In genomic region chr2:134282638-134283400, GRCh38 we compare ENCODE assay signal across 10 cellular contexts. TPM values are rescaled to one million over a fixed set of nuclear protein-coding genes. Genes with fewer than 3 reads are reported as not detected.
DNase-seq lines count a peak whose midpoint lies in the region; ATAC-seq and TF ChIP-seq lines count a peak whose summit lies in the region.
"Had no signal": no experiment of that assay in that cellular context is flagged by ENCODE, and none has a peak within 500 bp of the region (broad histone marks: within the 10 kb centered on the region; RNA-seq: fewer than 3 reads in every experiment).

No MANE protein-coding gene starts in this region.

- TF ChIP-seq CTCF in body of pancreas (IDR thresholded peaks at IDR 0.05) = no peak
- TF ChIP-seq CTCF in WERI-Rb-1 (IDR thresholded peaks at IDR 0.05; ENCODE audit: low read depth, low read length) = no peak
- no peak for TF ChIP-seq CTCF in tibial nerve (IDR thresholded peaks at IDR 0.05)

- H3K36me3 Mint-ChIP-seq in memory B cell = peaks cover 17% of the 10 kb centered on the region

- 90 to 99% methylated on average over 4 of the region's 4 CpGs for WGBS in body of pancreas, 2 donors
- WGBS in tibial nerve, 2 donors = 83 to 94% methylated on average over 4 of the region's 4 CpGs

- H3K27ac Mint-ChIP-seq in memory B cell = peak overlapping the region; percentile 90

- H3K9me3 ChIP-seq in body of pancreas (no peaks in the 10 kb centered on the region), WERI-Rb-1 (ENCODE audit: severe bottlenecking) (no peaks in the 10 kb centered on the region), tibial nerve (no peaks in the 10 kb centered on the region)

- H3K36me3 ChIP-seq in body of pancreas (replicated peaks in 1 of 2; ENCODE audit: insufficient read depth in 1 of 2, low read depth in 2 of 2) (no peaks in the 10 kb centered on the region), WERI-Rb-1 (peaks cover 5% of the 10 kb centered on the region), tibial nerve (no peaks in the 10 kb centered on the region)

- H3K27ac ChIP-seq in body of pancreas = no peak overlapping the region
- no peak overlapping the region for H3K27ac ChIP-seq in WERI-Rb-1
- H3K27ac ChIP-seq in tibial nerve = no peak overlapping the region
- H3K27ac ChIP-seq: HL-60 had no signal

- peaks cover 8% of the 10 kb centered on the region for H3K4me1 ChIP-seq in body of pancreas
- peaks cover 0 to 19% (median 8%) of the 10 kb centered on the region in 4 donors for H3K4me1 ChIP-seq in tibial nerve

- no peak for TF ChIP-seq POLR2A in body of pancreas (IDR thresholded peaks at IDR 0.05)
- TF ChIP-seq POLR2A in tibial nerve (IDR thresholded peaks at IDR 0.05) = no peak

- peak; percentile 92 for DNase-seq in MV-4-11 (lab: John Stamatoyannopoulos, UW)
- DNase-seq in memory B cell (ENCODE audit: low spot score in 2 of 2) = no peak
- DNase-seq in body of pancreas = no peak
- DNase-seq in WERI-Rb-1 = no peak
- DNase-seq in tibial nerve (ENCODE audit: low spot score in 2 of 2) = no peak
- no peak for DNase-seq in cerebellar nuclear complex (lab: John Stamatoyannopoulos, UW)

- H3K27me3 ChIP-seq in body of pancreas (no peaks in the 10 kb centered on the region), WERI-Rb-1 (ENCODE audit: insufficient read depth, low read depth, severe bottlenecking) (no peaks in the 10 kb centered on the region), tibial nerve (no peaks in the 10 kb centered on the region)

- ATAC-seq in GM18508 (IDR thresholded peaks at IDR 0.05; ENCODE audit: insufficient read depth, unreplicated experiment) = peak; percentile 75
- peak; percentile 89 for ATAC-seq in HG02571 (IDR thresholded peaks at IDR 0.05; ENCODE audit: unreplicated experiment)
- ATAC-seq in memory B cell (ENCODE audit: low read depth) = peak; percentile 62
- no peak for ATAC-seq in body of pancreas

- H3K9me3 Mint-ChIP-seq in memory B cell = no peaks in the 10 kb centered on the region
- H3K9me3 Mint-ChIP-seq: neural crest cell had no signal

- no peak for TF ChIP-seq EP300 in tibial nerve (IDR thresholded peaks at IDR 0.05)

- H3K4me3 ChIP-seq in body of pancreas (no peak overlapping the region), WERI-Rb-1 (ENCODE audit: low read depth, low read length) (no peak overlapping the region), tibial nerve (no peak overlapping the region)

- H3K4me1 Mint-ChIP-seq in memory B cell = peaks cover 68% of the 10 kb centered on the region

- H3K4me3 Mint-ChIP-seq in memory B cell = peak overlapping the region; percentile 47
- H3K4me3 Mint-ChIP-seq: neural crest cell had no signal

- no peaks in the 10 kb centered on the region for H3K27me3 Mint-ChIP-seq in memory B cell

- intact Hi-C loops in body of pancreas (cut with DNase I) = no loop called here

RNA-seq across cellular contexts. Expression of gene MGAT5, which starts 28.9 kb away (rescaled TPM):
- total RNA-seq in body of pancreas = 10 to 100 TPM; 15.8 to 16.3 TPM
- total RNA-seq in tibial nerve = 10 to 100 TPM; 34.1 to 47.5 (median 42.6) TPM
